ENCODE assay signal across 23 cellular contexts in genomic region chr19:47861630-47862029, GRCh38. TPM values are rescaled to one million over a fixed set of nuclear protein-coding genes. Genes with fewer than 3 reads are reported as not detected.
DNase-seq lines count a peak whose midpoint lies in the region; ATAC-seq, FAIRE-seq and TF ChIP-seq lines count a peak whose summit lies in the region.
"Had no signal": no experiment of that assay in that cellular context is flagged by ENCODE, and none has a peak within 500 bp of the region (broad histone marks: within the 10 kb centered on the region; RNA-seq: fewer than 3 reads in every experiment).

No MANE protein-coding gene starts in this region.

- H3K4me1 ChIP-seq in A549 (peaks cover 8% of the 10 kb centered on the region), HEK293 (ENCODE audit: control insufficient read depth, insufficient read depth, low read length) (0 out of 2 replicates have a peak, but pooled peaks cover 4% of the 10 kb centered on the region), osteoblast (ENCODE audit: insufficient read depth, low read length) (no peaks in the 10 kb centered on the region)

- no peak for TF ChIP-seq POLR2A in A549 (IDR thresholded peaks at IDR 0.05; ENCODE audit: low read length)

- no peak for TF ChIP-seq RAD21 in A549 (conservative IDR thresholded peaks at IDR 0.05 in 1 of 2, IDR thresholded peaks at IDR 0.05 in 1 of 2)

- no peaks in the 10 kb centered on the region for H3K79me2 ChIP-seq in osteoblast (ENCODE audit: insufficient read depth, low read length)

- no peak overlapping the region for H3K4me3 ChIP-seq in A549
- no peak overlapping the region for H3K4me3 ChIP-seq in HEK293 (ENCODE audit: low read depth, low read length)
- H3K4me3 ChIP-seq in osteoblast (ENCODE audit: insufficient read depth, low read length): no peak overlapping the region

- H3K36me3 ChIP-seq in HEK293 (ENCODE audit: control insufficient read depth in 2 of 2, insufficient read depth in 1 of 2, low read length in 2 of 2): no peaks in the 10 kb centered on the region; a peak in 1 of 3 replicates
- no peaks in the 10 kb centered on the region for H3K36me3 ChIP-seq in osteoblast (ENCODE audit: insufficient read depth, low read length)

- POLR2A ChIA-PET in A549 (lab: Yijun Ruan, JAX) (interaction anchor here (0.7 kb wide), 1 partner anchor 45 kb away, joined by 4 read pairs; no protein-coding TSS in a partner anchor), HEK293 (lab: Yijun Ruan, JAX) (no interaction called here)

- CTCF ChIA-PET in A549 (lab: Yijun Ruan, JAX) (interaction anchor here (4.1 to 10.0 kb wide), 3 partner anchors 12 to 47 kb away, joined by 42 to 330 read pairs (median 79); partner anchors contain the start of gene TPRX2), HEK293 (lab: Yijun Ruan, JAX) (interaction anchor here (0.7 to 3.3 kb wide), 4 partner anchors 10 to 72 kb away, joined by 5 to 29 read pairs (median 16); no protein-coding TSS in a partner anchor)

- no peak overlapping the region for H3K4me2 ChIP-seq in A549
- H3K4me2 ChIP-seq in osteoblast (ENCODE audit: insufficient read depth, low read length): no peak overlapping the region

- no peak overlapping the region for H2AFZ ChIP-seq in osteoblast (ENCODE audit: low read length)

- peak; percentile 49 for FAIRE-seq in A549 (lab: Jason Lieb, UNC)
- FAIRE-seq: GM18507 had no signal

- no peak for DNase-seq in A549 (ENCODE audit: low read depth in 1 of 2, low spot score in 1 of 2)
- no peak for DNase-seq in left lobe of liver (ENCODE audit: low spot score)
- peak; percentile 19 for DNase-seq in osteoblast (ENCODE audit: insufficient read length, low spot score, missing footprints)
- no peak for DNase-seq in stimulated activated CD4-positive, alpha-beta T cell treated with anti-CD3 and anti-CD28 coated beads, Interleukin-4, amount 100 ng/mL, for 4 hours
- DNase-seq in NK-92 (lab: John Stamatoyannopoulos, UW; ENCODE audit: unreplicated experiment): no peak
- DNase-seq: 8988T; C1 segment of cervical spinal cord; Calu3; CD4-positive, alpha-beta memory T cell; COR-L47; DMS53; DMS79 treated with DMSO at 0.1 percent for 48 hours; GF-D8; GOT3; HCEC 1CT had no signal

- H3K9me3 ChIP-seq in A549 (no peaks in the 10 kb centered on the region), HEK293 (ENCODE audit: control insufficient read depth, insufficient read depth, low read depth, low read length) (no peaks in the 10 kb centered on the region), osteoblast (ENCODE audit: low read depth, low read length) (no peaks in the 10 kb centered on the region)

- no peaks in the 10 kb centered on the region for H4K20me1 ChIP-seq in osteoblast (ENCODE audit: insufficient read depth, low read length)

- no peak for TF ChIP-seq CTCF in A549 (IDR thresholded peaks at IDR 0.05)
- TF ChIP-seq CTCF in HEK293 (tag by site-specific recombination; IDR thresholded peaks at IDR 0.05): no peak
- TF ChIP-seq CTCF in osteoblast (IDR thresholded peaks at IDR 0.05; ENCODE audit: extremely low read depth, low read depth, low read length): no peak

- H3K27me3 ChIP-seq in osteoblast (ENCODE audit: insufficient read depth, low read length): no peaks in the 10 kb centered on the region

- H3K27ac ChIP-seq in A549: no peak overlapping the region
- no peak overlapping the region for H3K27ac ChIP-seq in HEK293 (ENCODE audit: extremely low read depth, low read depth, low read length)
- no peak overlapping the region for H3K27ac ChIP-seq in osteoblast (ENCODE audit: low read depth, low read length)

- 65% methylated on average over 5 of the region's 5 CpGs for WGBS in A549 (ENCODE audit: missing lambda C conversion rate)

- ATAC-seq in A549 (no peak), left lobe of liver (peak; percentile 31), HG02610 (IDR thresholded peaks at IDR 0.05; ENCODE audit: unreplicated experiment) (no peak)

- no peak for TF ChIP-seq EP300 in A549 (IDR thresholded peaks at IDR 0.05)

TF ChIP-seq in A549, 52 proteins besides CTCF, POLR2A, EP300 and RAD21 (continues in another document):
- TF ChIP-seq ESRRA (IDR thresholded peaks at IDR 0.05; ENCODE audit: borderline replicate concordance, low read length) (no peak), CEBPB (IDR thresholded peaks at IDR 0.05) (no peak), REST (IDR thresholded peaks at IDR 0.05) (no peak)

TF ChIP-seq in HEK293, 187 proteins besides CTCF, POLR2A, EP300 and RAD21:
- TF ChIP-seq ZNF184 (tag by site-specific recombination; IDR thresholded peaks at IDR 0.05) (peak; percentile 99), ZNF621 (tag by site-specific recombination; IDR thresholded peaks at IDR 0.05) (no peak)

RNA-seq across cellular contexts. Expression of gene TPRX2, which starts 2.6 kb away (rescaled TPM):
- polyA plus RNA-seq in A549 (2011; rRNA removed) (not detected in 2 replicates), A549 (2017; fragmentation: RNase III; extraction: RNeasy Plus Mini Kit Qiagen cat#74134 plus additional on column Dnase treatment) (not detected in 3 replicates)
- polyA plus RNA-seq in A549 (2012; cell fraction: cytosol; rRNA removed): not detected in 2 replicates
- not detected in 2 replicates for polyA plus RNA-seq in A549 (2012; cell fraction: nucleus; rRNA removed)
- not detected in 2 replicates for polyA minus RNA-seq in A549 (2011; rRNA and poly(A)+ RNA removed)
- total RNA-seq in left lobe of liver (not detected), osteoblast (not detected in 2 replicates)
- total RNA-seq: A673; Calu3; CD4-positive, alpha-beta memory T cell; Daoy; G401; H7 had no signal
- polyA plus RNA-seq: BJ; CD4-positive, alpha-beta memory T cell had no signal

RNA-seq across cellular contexts. Expression of gene SULT2A1, which starts 24.5 kb away (rescaled TPM):
- polyA plus RNA-seq in A549 (2011; rRNA removed) (not detected in 2 replicates), A549 (2017; fragmentation: RNase III; extraction: RNeasy Plus Mini Kit Qiagen cat#74134 plus additional on column Dnase treatment) (not detected in 3 replicates)
- not detected in 2 replicates for polyA plus RNA-seq in A549 (2012; cell fraction: cytosol; rRNA removed)
- polyA plus RNA-seq in A549 (2012; cell fraction: nucleus; rRNA removed): not detected in 2 replicates
- not detected in 2 replicates for polyA minus RNA-seq in A549 (2011; rRNA and poly(A)+ RNA removed)
- total RNA-seq in left lobe of liver (347 TPM), osteoblast (not detected in 2 replicates)
- total RNA-seq: A673; Calu3; CD4-positive, alpha-beta memory T cell; Daoy; G401; H7 had no signal
- polyA plus RNA-seq: BJ; CD4-positive, alpha-beta memory T cell had no signal

RNA-seq across cellular contexts. Expression of gene CRX, which starts 39.9 kb away (rescaled TPM):
- not detected in 2 replicates for polyA plus RNA-seq in A549 (2011; rRNA removed)
- polyA plus RNA-seq in A549 (2012; cell fraction: cytosol; rRNA removed): not detected in 2 replicates
- not detected in 2 replicates for polyA plus RNA-seq in A549 (2012; cell fraction: nucleus; rRNA removed)
- polyA plus RNA-seq in A549 (2017; fragmentation: RNase III; extraction: RNeasy Plus Mini Kit Qiagen cat#74134 plus additional on column Dnase treatment): not detected in 3 replicates
- not detected in 2 replicates for polyA minus RNA-seq in A549 (2011; rRNA and poly(A)+ RNA removed)
- not detected for total RNA-seq in left lobe of liver
- not detected in 2 replicates for total RNA-seq in osteoblast
- total RNA-seq: A673; Calu3; CD4-positive, alpha-beta memory T cell; Daoy had no signal
- polyA plus RNA-seq: BJ; CD4-positive, alpha-beta memory T cell had no signal

RNA-seq across cellular contexts. Expression of gene TPRX1, which starts 57.3 kb away (rescaled TPM):
- polyA plus RNA-seq in A549 (2011; rRNA removed) (not detected in 2 replicates), A549 (2017; fragmentation: RNase III; extraction: RNeasy Plus Mini Kit Qiagen cat#74134 plus additional on column Dnase treatment) (0.04 TPM in 1 of 3 replicates, not detected in the others)
- polyA plus RNA-seq in A549 (2012; cell fraction: cytosol; rRNA removed): 0.03 TPM in 1 of 2 replicates, not detected in the other
- not detected in 2 replicates for polyA plus RNA-seq in A549 (2012; cell fraction: nucleus; rRNA removed)
- polyA minus RNA-seq in A549 (2011; rRNA and poly(A)+ RNA removed): not detected in 2 replicates
- total RNA-seq in left lobe of liver (not detected), osteoblast (not detected in 2 replicates)
- total RNA-seq: A673; Calu3; CD4-positive, alpha-beta memory T cell; Daoy; G401; H7 had no signal
- polyA plus RNA-seq: BJ; CD4-positive, alpha-beta memory T cell had no signal

Comparison
In these comparisons a context has a peak if more than half of its experiments do, and no peak if none do; other contexts are left out.
1. RNA of gene SULT2A1, which starts 24.5 kb away (total RNA-seq): 347 TPM in left lobe of liver (single experiment); not detected in osteoblast; every median in the first group is over 100 times any median in the second.